In the genomic region with DNA sequence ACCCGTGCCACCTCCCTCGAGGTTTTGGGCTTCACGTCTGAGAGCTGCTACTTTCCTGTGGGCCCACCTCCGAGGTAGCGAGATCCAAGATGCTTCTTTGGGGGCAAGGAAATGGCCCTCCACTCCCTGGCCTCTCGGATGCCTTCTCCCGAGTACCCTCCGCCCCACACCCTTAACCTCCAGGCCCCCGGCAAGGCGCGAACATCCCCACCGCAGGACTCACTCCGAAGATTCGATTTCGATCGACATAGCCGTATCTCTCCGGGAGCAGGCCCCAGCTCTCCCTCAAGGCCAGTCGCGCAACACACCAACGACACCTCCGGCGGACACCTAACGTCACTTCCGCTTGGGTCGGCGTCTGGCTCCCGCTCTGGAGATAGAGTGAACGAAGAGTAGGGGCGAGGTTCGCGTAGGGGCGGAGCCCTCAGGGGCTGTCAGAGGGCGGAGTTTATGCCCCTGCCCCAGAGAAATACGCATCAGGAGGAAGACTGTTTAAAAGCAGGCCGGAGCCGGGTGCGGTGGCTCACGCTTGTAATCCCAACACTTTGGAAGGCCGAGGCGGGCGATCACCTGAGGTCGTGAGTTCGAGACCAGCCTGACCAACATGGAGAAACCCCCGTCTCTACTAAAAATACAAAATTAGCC, we compare ENCODE assay signal across 1 cellular context.
TF ChIP-seq lines count a peak whose summit lies in the region.

Gene SMU1 (minus strand): TSS at position 315 of the 645 bp plus-strand sequence. CDS start 66 bp downstream, at position 249.

TF ChIP-seq in GM12878, 131 proteins besides CTCF, POLR2A, EP300 and RAD21 (continued from another document):
- no peak for TF ChIP-seq ZBTB4 (CRISPR knock-in tag; IDR thresholded peaks at IDR 0.05)
- 0 out of 2 replicates have a peak, but pooled peaks have one; percentile 68 for TF ChIP-seq ZNF687 (IDR thresholded peaks at IDR 0.05)
- TF ChIP-seq, protein P1, sequence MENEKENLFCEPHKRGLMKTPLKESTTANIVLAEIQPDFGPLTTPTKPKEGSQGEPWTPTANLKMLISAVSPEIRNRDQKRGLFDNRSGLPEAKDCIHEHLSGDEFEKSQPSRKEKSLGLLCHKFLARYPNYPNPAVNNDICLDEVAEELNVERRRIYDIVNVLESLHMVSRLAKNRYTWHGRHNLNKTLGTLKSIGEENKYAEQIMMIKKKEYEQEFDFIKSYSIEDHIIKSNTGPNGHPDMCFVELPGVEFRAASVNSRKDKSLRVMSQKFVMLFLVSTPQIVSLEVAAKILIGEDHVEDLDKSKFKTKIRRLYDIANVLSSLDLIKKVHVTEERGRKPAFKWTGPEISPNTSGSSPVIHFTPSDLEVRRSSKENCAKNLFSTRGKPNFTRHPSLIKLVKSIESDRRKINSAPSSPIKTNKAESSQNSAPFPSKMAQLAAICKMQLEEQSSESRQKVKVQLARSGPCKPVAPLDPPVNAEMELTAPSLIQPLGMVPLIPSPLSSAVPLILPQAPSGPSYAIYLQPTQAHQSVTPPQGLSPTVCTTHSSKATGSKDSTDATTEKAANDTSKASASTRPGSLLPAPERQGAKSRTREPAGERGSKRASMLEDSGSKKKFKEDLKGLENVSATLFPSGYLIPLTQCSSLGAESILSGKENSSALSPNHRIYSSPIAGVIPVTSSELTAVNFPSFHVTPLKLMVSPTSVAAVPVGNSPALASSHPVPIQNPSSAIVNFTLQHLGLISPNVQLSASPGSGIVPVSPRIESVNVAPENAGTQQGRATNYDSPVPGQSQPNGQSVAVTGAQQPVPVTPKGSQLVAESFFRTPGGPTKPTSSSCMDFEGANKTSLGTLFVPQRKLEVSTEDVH (IDR thresholded peaks at IDR 0.05; ENCODE audit: low read depth, partially characterized antibody) = peak; percentile 49
- TF ChIP-seq MEF2A (IDR thresholded peaks at IDR 0.05; ENCODE audit: insufficient read depth, low read depth, low read length) = 0 out of 2 replicates have a peak, but pooled peaks have one; percentile 2
- peak; percentile 62; the same call in 1 of the 2 replicates for TF ChIP-seq ATF3 (IDR thresholded peaks at IDR 0.05; ENCODE audit: borderline replicate concordance, extremely low read depth, low read depth, low read length)
- TF ChIP-seq ZNF384 (IDR thresholded peaks at IDR 0.05; ENCODE audit: borderline replicate concordance, low read depth, low read length) = no peak
- TF ChIP-seq ATF7 (IDR thresholded peaks at IDR 0.05; ENCODE audit: low read depth) = peak; percentile 73
- 0 out of 2 replicates have a peak, but pooled peaks have one; percentile 28 for TF ChIP-seq LARP7 (IDR thresholded peaks at IDR 0.05)
- TF ChIP-seq YY1 (IDR thresholded peaks at IDR 0.05; ENCODE audit: low read depth, low read length) = 0 out of 2 replicates have a peak, but pooled peaks have one; percentile 6
- TF ChIP-seq DPF2 (IDR thresholded peaks at IDR 0.05) = 0 out of 2 replicates have a peak, but pooled peaks have one; percentile 20
- TF ChIP-seq SRF (IDR thresholded peaks at IDR 0.05; ENCODE audit: low read depth in 2 of 2, low read length in 2 of 2) = peak in 1 of 2 experiments; percentile 80; a peak in 2 of 4 replicates
- no peak for TF ChIP-seq PAX5 (IDR thresholded peaks at IDR 0.05; ENCODE audit: borderline replicate concordance, low read depth, low read length)
- TF ChIP-seq ZNF207 (IDR thresholded peaks at IDR 0.05; ENCODE audit: borderline replicate concordance) = peak; percentile 31; the same call in 1 of the 2 replicates
TF ChIP-seq in GM12878: peak in this region for 45.
